ENCODE assay signal across 8 cellular contexts in the genomic region with DNA sequence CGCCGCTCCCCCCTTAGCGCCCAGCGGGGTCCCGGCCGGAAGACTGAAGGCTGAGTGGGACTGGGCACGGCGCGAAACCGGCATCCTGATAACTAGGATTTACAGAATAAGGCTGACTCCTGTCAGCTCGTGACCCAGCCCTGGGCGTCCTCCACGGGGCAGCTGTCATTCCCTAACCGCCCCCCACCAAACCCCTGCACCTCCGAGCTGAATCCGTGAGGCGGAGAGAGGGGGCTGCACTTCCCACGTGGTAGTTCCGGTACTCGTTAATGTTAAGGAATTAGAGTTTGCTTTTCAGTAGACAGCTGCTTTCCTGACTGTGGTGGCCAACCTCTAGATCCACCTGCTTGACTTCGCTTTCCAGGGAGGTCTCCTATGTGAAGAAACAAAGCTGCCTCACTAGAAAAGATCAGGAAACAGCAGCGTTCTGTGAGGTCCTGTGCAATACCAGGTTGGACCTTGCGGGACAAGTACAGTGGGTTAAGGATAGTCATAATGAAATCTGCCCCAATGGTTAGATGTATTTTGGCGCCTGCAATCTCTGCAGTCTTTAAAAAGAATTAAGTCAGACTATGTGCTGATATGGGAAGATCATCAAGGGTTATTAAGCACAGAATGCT. TPM values are rescaled to one million over a fixed set of nuclear protein-coding genes. Genes with fewer than 3 reads are reported as not detected.
A peak's percentile ranks its signal among the peaks of the same experiment; 100 is the strongest.
DNase-seq lines count a peak whose midpoint lies in the region; ATAC-seq and TF ChIP-seq lines count a peak whose summit lies in the region.

No MANE protein-coding gene starts in this region.

- intact Hi-C loops in prostate gland (cut with DNase I), result loop anchor here (2.0 kb wide), 1 partner anchor 41 kb away; a partner anchor contains a TSS

- H3K4me3 ChIP-seq in prostate gland, result peak overlapping the region; percentile 72 to 89

- CTCF ChIA-PET in WTC11 (lab: Charles Lee), result interaction anchor here (1.0 to 6.0 kb wide), 18 partner anchors 8 to 450 kb away, joined by 3 to 100 read pairs (median 7); a partner anchor contains a TSS

- H3K36me3 Mint-ChIP-seq in WTC11, result peaks cover 4% of the 10 kb centered on the region; the same call in 1 of the 2 replicates

- no peak overlapping the region for H3K4me3 Mint-ChIP-seq in WTC11

- no peaks in the 10 kb centered on the region for H3K27me3 ChIP-seq in prostate gland (replicated peaks; ENCODE audit: insufficient read depth)

- peak overlapping the region; percentile 98 for H3K27ac ChIP-seq in prostate gland

- peak; percentile 0 for ATAC-seq in HG03439 (IDR thresholded peaks at IDR 0.05; ENCODE audit: unreplicated experiment)
- no peak for ATAC-seq in WTC11
- no peak for ATAC-seq in GM18909 (IDR thresholded peaks at IDR 0.05; ENCODE audit: poor library complexity, unreplicated experiment)

- H3K27ac Mint-ChIP-seq in WTC11, result peak overlapping the region; percentile 98

- TF ChIP-seq CTCF in WTC11 (IDR thresholded peaks at IDR 0.05) (no peak), prostate gland (IDR thresholded peaks at IDR 0.05) (no peak)

- H3K4me1 ChIP-seq in prostate gland (replicated peaks), result peaks cover 8% of the 10 kb centered on the region

- peaks cover 12% of the 10 kb centered on the region for H3K4me1 Mint-ChIP-seq in WTC11

- POLR2A ChIA-PET in WTC11 (lab: Charles Lee), result interaction anchor here (1.0 to 1.5 kb wide), 5 partner anchors 9 to 85 kb away, joined by 3 to 10 read pairs (median 6); a partner anchor contains a TSS

- no peak for TF ChIP-seq POLR2A in prostate gland (IDR thresholded peaks at IDR 0.05)

- no peaks in the 10 kb centered on the region for H3K9me3 Mint-ChIP-seq in WTC11

- no peaks in the 10 kb centered on the region for H3K9me3 ChIP-seq in prostate gland

- 2% methylated on average over 24 of the region's 24 CpGs for WGBS in prostate gland

- DNase-seq in NCI-H82 (lab: John Stamatoyannopoulos, UW) (peak; percentile 81), NCI-H82 treated with DMSO at 0.1 percent for 48 hours (lab: John Stamatoyannopoulos, UW; ENCODE audit: unreplicated experiment) (no peak), WTC11 (ENCODE audit: low spot score) (no peak), glomerular visceral epithelial cell (ENCODE audit: extremely low spot score) (peak; percentile 37), prostate gland (ENCODE audit: low spot score) (no peak)
- DNase-seq in effector CD4-positive, alpha-beta T cell, result no peak

- H3K36me3 ChIP-seq in prostate gland, result peaks cover 0 to 1% of the 10 kb centered on the region in 2 donors

- H3K27me3 Mint-ChIP-seq in WTC11 (ENCODE audit: low read depth), result no peaks in the 10 kb centered on the region

TF ChIP-seq in WTC11, 78 proteins besides CTCF, POLR2A, EP300 and RAD21:
- TF ChIP-seq CREB1 (CRISPR knock-in tag; IDR thresholded peaks at IDR 0.05) (0 out of 2 replicates have a peak, but pooled peaks have one; percentile 57), MYBL2 (CRISPR knock-in tag; IDR thresholded peaks at IDR 0.05) (0 out of 2 replicates have a peak, but pooled peaks have one; percentile 7), FOXP1 (CRISPR knock-in tag; IDR thresholded peaks at IDR 0.05; ENCODE audit: borderline replicate concordance) (no peak), ESRRA (CRISPR knock-in tag; IDR thresholded peaks at IDR 0.05; ENCODE audit: borderline replicate concordance) (no peak), RORB (CRISPR knock-in tag; IDR thresholded peaks at IDR 0.05) (no peak), TEAD4 (CRISPR knock-in tag; IDR thresholded peaks at IDR 0.05) (no peak)
- TF ChIP-seq, protein P1, sequence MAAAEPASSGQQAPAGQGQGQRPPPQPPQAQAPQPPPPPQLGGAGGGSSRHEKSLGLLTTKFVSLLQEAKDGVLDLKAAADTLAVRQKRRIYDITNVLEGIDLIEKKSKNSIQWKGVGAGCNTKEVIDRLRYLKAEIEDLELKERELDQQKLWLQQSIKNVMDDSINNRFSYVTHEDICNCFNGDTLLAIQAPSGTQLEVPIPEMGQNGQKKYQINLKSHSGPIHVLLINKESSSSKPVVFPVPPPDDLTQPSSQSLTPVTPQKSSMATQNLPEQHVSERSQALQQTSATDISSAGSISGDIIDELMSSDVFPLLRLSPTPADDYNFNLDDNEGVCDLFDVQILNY (CRISPR knock-in tag; IDR thresholded peaks at IDR 0.05), result peak; percentile 89; the same call in 1 of the 2 replicates
- TF ChIP-seq, protein P2, sequence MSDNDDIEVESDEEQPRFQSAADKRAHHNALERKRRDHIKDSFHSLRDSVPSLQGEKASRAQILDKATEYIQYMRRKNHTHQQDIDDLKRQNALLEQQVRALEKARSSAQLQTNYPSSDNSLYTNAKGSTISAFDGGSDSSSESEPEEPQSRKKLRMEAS (CRISPR knock-in tag; IDR thresholded peaks at IDR 0.05), result peak; percentile 82
- TF ChIP-seq, protein P3, sequence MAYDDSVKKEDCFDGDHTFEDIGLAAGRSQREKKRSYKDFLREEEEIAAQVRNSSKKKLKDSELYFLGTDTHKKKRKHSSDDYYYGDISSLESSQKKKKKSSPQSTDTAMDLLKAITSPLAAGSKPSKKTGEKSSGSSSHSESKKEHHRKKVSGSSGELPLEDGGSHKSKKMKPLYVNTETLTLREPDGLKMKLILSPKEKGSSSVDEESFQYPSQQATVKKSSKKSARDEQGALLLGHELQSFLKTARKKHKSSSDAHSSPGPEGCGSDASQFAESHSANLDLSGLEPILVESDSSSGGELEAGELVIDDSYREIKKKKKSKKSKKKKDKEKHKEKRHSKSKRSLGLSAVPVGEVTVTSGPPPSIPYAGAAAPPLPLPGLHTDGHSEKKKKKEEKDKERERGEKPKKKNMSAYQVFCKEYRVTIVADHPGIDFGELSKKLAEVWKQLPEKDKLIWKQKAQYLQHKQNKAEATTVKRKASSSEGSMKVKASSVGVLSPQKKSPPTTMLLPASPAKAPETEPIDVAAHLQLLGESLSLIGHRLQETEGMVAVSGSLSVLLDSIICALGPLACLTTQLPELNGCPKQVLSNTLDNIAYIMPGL (CRISPR knock-in tag; IDR thresholded peaks at IDR 0.05), result peak; percentile 86; the same call in 1 of the 2 replicates

RNA-seq across cellular contexts. Expression of a gene that starts 1.0 kb away (rescaled TPM):
- total RNA-seq in WTC11 (2021) (64.3 to 69.4 TPM (median 68.8 TPM) in 3 replicates), prostate gland (100 to 1,000 TPM in 1 of 2 donors, 10 to 100 TPM in 1; 88.9 to 125 TPM)

RNA-seq across cellular contexts. Expression of a gene that starts 12.0 kb away (rescaled TPM):
- total RNA-seq in WTC11 (2021), result 12.1 to 13.8 TPM (median 13.1 TPM) in 3 replicates
- total RNA-seq in prostate gland, result 10 to 100 TPM in 1 of 2 donors, 1 to 10 TPM in 1; 2.9 to 16.2 TPM

RNA-seq across cellular contexts. Expression of a gene that starts 22.2 kb away (rescaled TPM):
- total RNA-seq in WTC11 (2021) (4.4 to 10.0 TPM (median 6.8 TPM) in 3 replicates), prostate gland (10 to 100 TPM; 21.3 to 62.9 TPM)

RNA-seq across cellular contexts. Expression of a gene that starts 40.6 kb away (rescaled TPM):
- total RNA-seq in WTC11 (2021) (51.3 to 56.4 TPM (median 51.4 TPM) in 3 replicates), prostate gland (10 to 100 TPM; 27.5 to 28.1 TPM)

RNA-seq across cellular contexts. Expression of a gene that starts 48.5 kb away (rescaled TPM):
- total RNA-seq in WTC11 (2021), result 107 to 146 TPM (median 116 TPM) in 3 replicates
- total RNA-seq in prostate gland, result 10 to 100 TPM; 40.3 to 85.6 TPM

Comparison
In these comparisons a context has a peak if more than half of its experiments do, and no peak if none do; other contexts are left out.
1. DNase-seq: peak in NCI-H82 (single experiment) and glomerular visceral epithelial cell (single experiment); none in NCI-H82 treated with DMSO at 0.1 percent for 48 hours (single experiment), WTC11 (single experiment), prostate gland (single experiment) and effector CD4-positive, alpha-beta T cell (single experiment).